Comparison of ENCODE assay signal across 1 cellular context in genomic region chr2:233353769-233354499, GRCh38.
TF ChIP-seq lines count a peak whose summit lies in the region.

A gene with protein sequence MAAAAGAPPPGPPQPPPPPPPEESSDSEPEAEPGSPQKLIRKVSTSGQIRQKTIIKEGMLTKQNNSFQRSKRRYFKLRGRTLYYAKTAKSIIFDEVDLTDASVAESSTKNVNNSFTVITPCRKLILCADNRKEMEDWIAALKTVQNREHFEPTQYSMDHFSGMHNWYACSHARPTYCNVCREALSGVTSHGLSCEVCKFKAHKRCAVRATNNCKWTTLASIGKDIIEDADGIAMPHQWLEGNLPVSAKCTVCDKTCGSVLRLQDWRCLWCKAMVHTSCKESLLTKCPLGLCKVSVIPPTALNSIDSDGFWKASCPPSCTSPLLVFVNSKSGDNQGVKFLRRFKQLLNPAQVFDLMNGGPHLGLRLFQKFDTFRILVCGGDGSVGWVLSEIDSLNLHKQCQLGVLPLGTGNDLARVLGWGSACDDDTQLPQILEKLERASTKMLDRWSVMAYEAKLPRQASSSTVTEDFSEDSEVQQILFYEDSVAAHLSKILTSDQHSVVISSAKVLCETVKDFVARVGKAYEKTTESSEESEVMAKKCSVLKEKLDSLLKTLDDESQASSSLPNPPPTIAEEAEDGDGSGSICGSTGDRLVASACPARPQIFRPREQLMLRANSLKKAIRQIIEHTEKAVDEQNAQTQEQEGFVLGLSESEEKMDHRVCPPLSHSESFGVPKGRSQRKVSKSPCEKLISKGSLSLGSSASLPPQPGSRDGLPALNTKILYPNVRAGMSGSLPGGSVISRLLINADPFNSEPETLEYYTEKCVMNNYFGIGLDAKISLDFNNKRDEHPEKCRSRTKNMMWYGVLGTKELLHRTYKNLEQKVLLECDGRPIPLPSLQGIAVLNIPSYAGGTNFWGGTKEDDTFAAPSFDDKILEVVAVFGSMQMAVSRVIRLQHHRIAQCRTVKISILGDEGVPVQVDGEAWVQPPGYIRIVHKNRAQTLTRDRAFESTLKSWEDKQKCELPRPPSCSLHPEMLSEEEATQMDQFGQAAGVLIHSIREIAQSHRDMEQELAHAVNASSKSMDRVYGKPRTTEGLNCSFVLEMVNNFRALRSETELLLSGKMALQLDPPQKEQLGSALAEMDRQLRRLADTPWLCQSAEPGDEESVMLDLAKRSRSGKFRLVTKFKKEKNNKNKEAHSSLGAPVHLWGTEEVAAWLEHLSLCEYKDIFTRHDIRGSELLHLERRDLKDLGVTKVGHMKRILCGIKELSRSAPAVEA (plus strand): TSS chr2:233354494. CDS start chr2:233354519, 25 bp downstream.

TF ChIP-seq in HepG2, 621 proteins besides CTCF, POLR2A, EP300 and RAD21 (continued from another document and continues in another):
- TF ChIP-seq, protein P1, sequence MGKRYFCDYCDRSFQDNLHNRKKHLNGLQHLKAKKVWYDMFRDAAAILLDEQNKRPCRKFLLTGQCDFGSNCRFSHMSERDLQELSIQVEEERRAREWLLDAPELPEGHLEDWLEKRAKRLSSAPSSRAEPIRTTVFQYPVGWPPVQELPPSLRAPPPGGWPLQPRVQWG (CRISPR knock-in tag; IDR thresholded peaks at IDR 0.05; ENCODE audit: borderline replicate concordance, low read depth) = no peak
- TF ChIP-seq, protein P2, sequence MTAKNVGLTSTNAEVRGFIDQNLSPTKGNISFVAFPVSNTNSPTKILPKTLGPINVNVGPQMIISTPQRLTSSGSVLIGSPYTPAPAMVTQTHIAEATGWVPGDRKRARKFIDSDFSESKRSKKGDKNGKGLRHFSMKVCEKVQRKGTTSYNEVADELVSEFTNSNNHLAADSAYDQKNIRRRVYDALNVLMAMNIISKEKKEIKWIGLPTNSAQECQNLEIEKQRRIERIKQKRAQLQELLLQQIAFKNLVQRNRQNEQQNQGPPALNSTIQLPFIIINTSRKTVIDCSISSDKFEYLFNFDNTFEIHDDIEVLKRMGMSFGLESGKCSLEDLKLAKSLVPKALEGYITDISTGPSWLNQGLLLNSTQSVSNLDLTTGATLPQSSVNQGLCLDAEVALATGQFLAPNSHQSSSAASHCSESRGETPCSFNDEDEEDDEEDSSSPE (CRISPR knock-in tag; IDR thresholded peaks at IDR 0.05) = peak; percentile 53
- TF ChIP-seq ZSCAN12 (CRISPR knock-in tag; IDR thresholded peaks at IDR 0.05) = no peak
- TF ChIP-seq RCOR2 (CRISPR knock-in tag; IDR thresholded peaks at IDR 0.05) = 0 out of 2 replicates have a peak, but pooled peaks have one; percentile 17
- TF ChIP-seq ZSCAN22 (CRISPR knock-in tag; IDR thresholded peaks at IDR 0.05) = no peak
- no peak for TF ChIP-seq MAFG (CRISPR knock-in tag; IDR thresholded peaks at IDR 0.05)
- peak; percentile 89; the same call in 1 of the 2 replicates for TF ChIP-seq ZNF572 (CRISPR knock-in tag; IDR thresholded peaks at IDR 0.05)
- no peak; the same call in 1 of the 2 replicates for TF ChIP-seq RXRA (CRISPR knock-in tag; IDR thresholded peaks at IDR 0.05)
- TF ChIP-seq, protein P3, sequence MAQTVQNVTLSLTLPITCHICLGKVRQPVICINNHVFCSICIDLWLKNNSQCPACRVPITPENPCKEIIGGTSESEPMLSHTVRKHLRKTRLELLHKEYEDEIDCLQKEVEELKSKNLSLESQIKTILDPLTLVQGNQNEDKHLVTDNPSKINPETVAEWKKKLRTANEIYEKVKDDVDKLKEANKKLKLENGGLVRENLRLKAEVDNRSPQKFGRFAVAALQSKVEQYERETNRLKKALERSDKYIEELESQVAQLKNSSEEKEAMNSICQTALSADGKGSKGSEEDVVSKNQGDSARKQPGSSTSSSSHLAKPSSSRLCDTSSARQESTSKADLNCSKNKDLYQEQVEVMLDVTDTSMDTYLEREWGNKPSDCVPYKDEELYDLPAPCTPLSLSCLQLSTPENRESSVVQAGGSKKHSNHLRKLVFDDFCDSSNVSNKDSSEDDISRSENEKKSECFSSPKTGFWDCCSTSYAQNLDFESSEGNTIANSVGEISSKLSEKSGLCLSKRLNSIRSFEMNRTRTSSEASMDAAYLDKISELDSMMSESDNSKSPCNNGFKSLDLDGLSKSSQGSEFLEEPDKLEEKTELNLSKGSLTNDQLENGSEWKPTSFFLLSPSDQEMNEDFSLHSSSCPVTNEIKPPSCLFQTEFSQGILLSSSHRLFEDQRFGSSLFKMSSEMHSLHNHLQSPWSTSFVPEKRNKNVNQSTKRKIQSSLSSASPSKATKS (CRISPR knock-in tag; IDR thresholded peaks at IDR 0.05) = 0 out of 2 replicates have a peak, but pooled peaks have one; percentile 46
- no peak for TF ChIP-seq ATF1 (CRISPR knock-in tag; IDR thresholded peaks at IDR 0.05)
- TF ChIP-seq CREBL2 (CRISPR knock-in tag; IDR thresholded peaks at IDR 0.05; ENCODE audit: borderline replicate concordance) = no peak
- no peak for TF ChIP-seq KAT2B (IDR thresholded peaks at IDR 0.05; ENCODE audit: borderline replicate concordance, low read depth, low read length)
- no peak for TF ChIP-seq RBM22 (optimal IDR thresholded peaks at IDR 0.05; ENCODE audit: low read length)
- no peak for TF ChIP-seq SAFB2 (CRISPR knock-in tag; IDR thresholded peaks at IDR 0.05; ENCODE audit: borderline replicate concordance, low read depth)
- TF ChIP-seq FLYWCH1 (CRISPR knock-in tag; IDR thresholded peaks at IDR 0.05) = no peak
- no peak for TF ChIP-seq NFYB (CRISPR knock-in tag; IDR thresholded peaks at IDR 0.05)
- peak; percentile 86 for TF ChIP-seq ZNF687 (CRISPR knock-in tag; IDR thresholded peaks at IDR 0.05)
- TF ChIP-seq, protein P4, sequence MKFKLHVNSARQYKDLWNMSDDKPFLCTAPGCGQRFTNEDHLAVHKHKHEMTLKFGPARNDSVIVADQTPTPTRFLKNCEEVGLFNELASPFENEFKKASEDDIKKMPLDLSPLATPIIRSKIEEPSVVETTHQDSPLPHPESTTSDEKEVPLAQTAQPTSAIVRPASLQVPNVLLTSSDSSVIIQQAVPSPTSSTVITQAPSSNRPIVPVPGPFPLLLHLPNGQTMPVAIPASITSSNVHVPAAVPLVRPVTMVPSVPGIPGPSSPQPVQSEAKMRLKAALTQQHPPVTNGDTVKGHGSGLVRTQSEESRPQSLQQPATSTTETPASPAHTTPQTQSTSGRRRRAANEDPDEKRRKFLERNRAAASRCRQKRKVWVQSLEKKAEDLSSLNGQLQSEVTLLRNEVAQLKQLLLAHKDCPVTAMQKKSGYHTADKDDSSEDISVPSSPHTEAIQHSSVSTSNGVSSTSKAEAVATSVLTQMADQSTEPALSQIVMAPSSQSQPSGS (CRISPR knock-in tag; IDR thresholded peaks at IDR 0.05) = no peak
- no peak for TF ChIP-seq ZNF20 (CRISPR knock-in tag; IDR thresholded peaks at IDR 0.05)
- TF ChIP-seq, protein P5, sequence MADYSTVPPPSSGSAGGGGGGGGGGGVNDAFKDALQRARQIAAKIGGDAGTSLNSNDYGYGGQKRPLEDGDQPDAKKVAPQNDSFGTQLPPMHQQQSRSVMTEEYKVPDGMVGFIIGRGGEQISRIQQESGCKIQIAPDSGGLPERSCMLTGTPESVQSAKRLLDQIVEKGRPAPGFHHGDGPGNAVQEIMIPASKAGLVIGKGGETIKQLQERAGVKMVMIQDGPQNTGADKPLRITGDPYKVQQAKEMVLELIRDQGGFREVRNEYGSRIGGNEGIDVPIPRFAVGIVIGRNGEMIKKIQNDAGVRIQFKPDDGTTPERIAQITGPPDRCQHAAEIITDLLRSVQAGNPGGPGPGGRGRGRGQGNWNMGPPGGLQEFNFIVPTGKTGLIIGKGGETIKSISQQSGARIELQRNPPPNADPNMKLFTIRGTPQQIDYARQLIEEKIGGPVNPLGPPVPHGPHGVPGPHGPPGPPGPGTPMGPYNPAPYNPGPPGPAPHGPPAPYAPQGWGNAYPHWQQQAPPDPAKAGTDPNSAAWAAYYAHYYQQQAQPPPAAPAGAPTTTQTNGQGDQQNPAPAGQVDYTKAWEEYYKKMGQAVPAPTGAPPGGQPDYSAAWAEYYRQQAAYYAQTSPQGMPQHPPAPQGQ (CRISPR knock-in tag; IDR thresholded peaks at IDR 0.05; ENCODE audit: borderline replicate concordance) = no peak
- TF ChIP-seq, protein P6, sequence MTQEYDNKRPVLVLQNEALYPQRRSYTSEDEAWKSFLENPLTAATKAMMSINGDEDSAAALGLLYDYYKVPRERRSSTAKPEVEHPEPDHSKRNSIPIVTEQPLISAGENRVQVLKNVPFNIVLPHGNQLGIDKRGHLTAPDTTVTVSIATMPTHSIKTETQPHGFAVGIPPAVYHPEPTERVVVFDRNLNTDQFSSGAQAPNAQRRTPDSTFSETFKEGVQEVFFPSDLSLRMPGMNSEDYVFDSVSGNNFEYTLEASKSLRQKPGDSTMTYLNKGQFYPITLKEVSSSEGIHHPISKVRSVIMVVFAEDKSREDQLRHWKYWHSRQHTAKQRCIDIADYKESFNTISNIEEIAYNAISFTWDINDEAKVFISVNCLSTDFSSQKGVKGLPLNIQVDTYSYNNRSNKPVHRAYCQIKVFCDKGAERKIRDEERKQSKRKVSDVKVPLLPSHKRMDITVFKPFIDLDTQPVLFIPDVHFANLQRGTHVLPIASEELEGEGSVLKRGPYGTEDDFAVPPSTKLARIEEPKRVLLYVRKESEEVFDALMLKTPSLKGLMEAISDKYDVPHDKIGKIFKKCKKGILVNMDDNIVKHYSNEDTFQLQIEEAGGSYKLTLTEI (CRISPR knock-in tag; conservative IDR thresholded peaks at IDR 0.05) = no peak
- TF ChIP-seq ZSCAN25 (CRISPR knock-in tag; IDR thresholded peaks at IDR 0.05) = no peak
- no peak for TF ChIP-seq ZNF124 (CRISPR knock-in tag; IDR thresholded peaks at IDR 0.05)
- no peak for TF ChIP-seq TMF1 (CRISPR knock-in tag; IDR thresholded peaks at IDR 0.05; ENCODE audit: low read depth)
- TF ChIP-seq, protein P7, sequence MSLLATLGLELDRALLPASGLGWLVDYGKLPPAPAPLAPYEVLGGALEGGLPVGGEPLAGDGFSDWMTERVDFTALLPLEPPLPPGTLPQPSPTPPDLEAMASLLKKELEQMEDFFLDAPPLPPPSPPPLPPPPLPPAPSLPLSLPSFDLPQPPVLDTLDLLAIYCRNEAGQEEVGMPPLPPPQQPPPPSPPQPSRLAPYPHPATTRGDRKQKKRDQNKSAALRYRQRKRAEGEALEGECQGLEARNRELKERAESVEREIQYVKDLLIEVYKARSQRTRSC (CRISPR knock-in tag; IDR thresholded peaks at IDR 0.05; ENCODE audit: low read depth) = no peak
- peak; percentile 78 for TF ChIP-seq NRL (CRISPR knock-in tag; IDR thresholded peaks at IDR 0.05; ENCODE audit: borderline replicate concordance)
- TF ChIP-seq ZNF121 (CRISPR knock-in tag; IDR thresholded peaks at IDR 0.05) = no peak
- no peak for TF ChIP-seq ZC3H4 (CRISPR knock-in tag; IDR thresholded peaks at IDR 0.05; ENCODE audit: borderline replicate concordance)
- TF ChIP-seq MXI1 (IDR thresholded peaks at IDR 0.05; ENCODE audit: borderline replicate concordance, low read depth, low read length) = no peak
- TF ChIP-seq TFDP1 (CRISPR knock-in tag; IDR thresholded peaks at IDR 0.05; ENCODE audit: borderline replicate concordance) = no peak
- no peak for TF ChIP-seq ZBTB46 (CRISPR knock-in tag; IDR thresholded peaks at IDR 0.05; ENCODE audit: borderline replicate concordance)
- no peak for TF ChIP-seq ZNF616 (CRISPR knock-in tag; IDR thresholded peaks at IDR 0.05; ENCODE audit: low read depth)
- no peak for TF ChIP-seq WIZ (CRISPR knock-in tag; IDR thresholded peaks at IDR 0.05)
- TF ChIP-seq IRX3 (CRISPR knock-in tag; IDR thresholded peaks at IDR 0.05; ENCODE audit: borderline replicate concordance, low read depth) = no peak
- TF ChIP-seq ISL2 (CRISPR knock-in tag; IDR thresholded peaks at IDR 0.05) = peak; percentile 76; the same call in 1 of the 2 replicates
- no peak for TF ChIP-seq SETDB1 (CRISPR knock-in tag; IDR thresholded peaks at IDR 0.05; ENCODE audit: borderline replicate concordance)
- no peak for TF ChIP-seq TARDBP (CRISPR knock-in tag; IDR thresholded peaks at IDR 0.05)
- TF ChIP-seq NFKBIZ (CRISPR knock-in tag; IDR thresholded peaks at IDR 0.05) = no peak
